Comparison of ENCODE assay signal across 23 cellular contexts in the genomic region with DNA sequence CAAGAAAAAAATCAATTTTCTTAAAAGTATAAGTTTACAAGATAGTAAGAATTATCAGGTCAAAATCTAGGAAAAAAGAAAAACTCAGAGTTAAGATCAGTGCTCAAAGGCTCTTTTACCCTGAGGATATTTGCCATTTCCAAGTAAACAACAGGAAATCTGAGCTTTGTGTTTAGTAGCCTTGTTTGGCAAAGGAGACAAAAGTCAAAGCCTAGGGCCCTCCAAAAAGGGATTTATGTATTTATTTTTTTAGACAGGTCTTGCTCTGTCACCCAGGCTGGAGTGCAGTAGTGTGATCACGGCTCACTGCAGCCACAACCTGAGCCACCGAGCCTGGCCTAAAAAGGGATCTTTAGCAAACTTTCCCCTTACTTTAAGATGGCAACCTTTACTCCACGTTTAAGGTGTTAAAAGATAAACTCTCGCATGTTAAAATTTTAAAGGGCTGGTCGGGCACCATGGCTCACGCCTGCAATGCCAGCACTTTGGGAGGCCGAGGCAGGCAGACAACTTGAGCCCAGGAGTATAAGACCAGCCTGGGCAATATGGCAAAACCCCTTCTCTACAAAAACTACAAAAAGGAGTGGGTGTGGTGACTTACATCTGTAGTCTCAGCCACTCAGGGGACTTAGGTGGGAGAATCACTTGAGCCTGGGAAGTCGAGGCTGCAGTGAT. TPM values are rescaled to one million over a fixed set of nuclear protein-coding genes. Genes with fewer than 3 reads are reported as not detected.
DNase-seq lines count a peak whose midpoint lies in the region; ATAC-seq and TF ChIP-seq lines count a peak whose summit lies in the region.
"Had no signal": no experiment of that assay in that cellular context is flagged by ENCODE, and none has a peak within 500 bp of the region (broad histone marks: within the 10 kb centered on the region; RNA-seq: fewer than 3 reads in every experiment).

No MANE protein-coding gene starts in this region.

- no peak overlapping the region for H3K4me2 ChIP-seq in GM23338
- H3K4me2 ChIP-seq: BLaER1 treated with 17β-estradiol and CSF1 and Interleukin-3, amounts not matched to agents 10 nM and 100 nM had no signal

- H3K27ac ChIP-seq in 22Rv1 (peak overlapping the region; percentile 94), GM23338 (ENCODE audit: low read depth) (no peak overlapping the region), VCaP (peak overlapping the region; percentile 88)
- H3K27ac ChIP-seq: BLaER1 treated with 17β-estradiol and CSF1 and Interleukin-3, amounts not matched to agents 10 nM and 100 nM; HL-60; SK-N-MC had no signal

- H3K4me3 ChIP-seq in GM23338 = no peak overlapping the region
- H3K4me3 ChIP-seq: BLaER1 treated with 17β-estradiol and CSF1 and Interleukin-3, amounts not matched to agents 10 nM and 100 nM; MG63; SK-N-MC had no signal

- no peak overlapping the region for H3K27ac Mint-ChIP-seq in GM23338
- peak overlapping the region; percentile 12 for H3K27ac Mint-ChIP-seq in neural crest cell (ENCODE audit: unreplicated experiment)
- H3K27ac Mint-ChIP-seq in stimulated activated memory B cell treated with anti-CD40 and anti-IgM and Interleukin-4, amounts not matched to agents 10 μg/mL and 1 μg/mL and 100 μg/mL, for 72 hours = no peak overlapping the region
- H3K27ac Mint-ChIP-seq: CD8-positive, alpha-beta memory T cell; H9 had no signal

- H3K36me3 ChIP-seq in GM23338 (ENCODE audit: insufficient read depth) = no peaks in the 10 kb centered on the region
- H3K36me3 ChIP-seq: BLaER1 treated with 17β-estradiol and CSF1 and Interleukin-3, amounts not matched to agents 10 nM and 100 nM; MG63 had no signal

- no peaks in the 10 kb centered on the region for H3K27me3 ChIP-seq in GM23338 (ENCODE audit: insufficient read depth)
- H3K27me3 ChIP-seq: MG63 had no signal

- H3K36me3 Mint-ChIP-seq in GM23338 (ENCODE audit: low read depth) = no peaks in the 10 kb centered on the region
- H3K36me3 Mint-ChIP-seq in neural crest cell (ENCODE audit: low read depth) = no peaks in the 10 kb centered on the region
- H3K36me3 Mint-ChIP-seq in stimulated activated memory B cell treated with anti-CD40 and anti-IgM and Interleukin-4, amounts not matched to agents 10 μg/mL and 1 μg/mL and 100 μg/mL, for 72 hours = no peaks in the 10 kb centered on the region
- H3K36me3 Mint-ChIP-seq: CD8-positive, alpha-beta memory T cell had no signal

- DNase-seq in GM23338 (ENCODE audit: low spot score) (no peak), neural crest cell (ENCODE audit: low read depth, low spot score) (no peak)
- DNase-seq in stimulated activated naive CD4-positive, alpha-beta T cell (lab: John Stamatoyannopoulos, UW) = no peak
- DNase-seq: CD8-positive, alpha-beta memory T cell; DND-41; H9; IMR-90; MG63; NCI-H1092; NCI-H1436 treated with DMSO at 0.1 percent for 48 hours; NCI-H2029; NCI-H2171 treated with DMSO at 0.1 percent for 48 hours; NCI-H446; NCI-H526 treated with DMSO at 0.1 percent for 48 hours; NK-92 treated with Interleukin-12 subunit alpha and Interleukin-12 subunit beta, amount 100 ng/mL, for 24 hours; SHP77 had no signal

- 0 out of 2 replicates have a peak overlapping the region, but pooled peaks have one; percentile 32 for H2AFZ ChIP-seq in GM23338

- no peaks in the 10 kb centered on the region for H4K20me1 ChIP-seq in GM23338 (replicated peaks; ENCODE audit: insufficient read depth)
- H4K20me1 ChIP-seq: BLaER1 treated with 17β-estradiol and CSF1 and Interleukin-3, amounts not matched to agents 10 nM and 100 nM had no signal

- no peak overlapping the region for H3K4me3 Mint-ChIP-seq in GM23338
- H3K4me3 Mint-ChIP-seq in neural crest cell = no peak overlapping the region
- no peak overlapping the region for H3K4me3 Mint-ChIP-seq in stimulated activated memory B cell treated with anti-CD40 and anti-IgM and Interleukin-4, amounts not matched to agents 10 μg/mL and 1 μg/mL and 100 μg/mL, for 72 hours
- H3K4me3 Mint-ChIP-seq: CD8-positive, alpha-beta memory T cell; H9 had no signal

- H3K4me1 ChIP-seq in GM23338 (ENCODE audit: insufficient read depth) = no peaks in the 10 kb centered on the region
- H3K4me1 ChIP-seq: BLaER1 treated with 17β-estradiol and CSF1 and Interleukin-3, amounts not matched to agents 10 nM and 100 nM had no signal

- ATAC-seq in GM23338 (no peak), HG02623 (IDR thresholded peaks at IDR 0.05; ENCODE audit: unreplicated experiment) (no peak)
- no peak for ATAC-seq in stimulated activated memory B cell treated with anti-CD40 and anti-IgM and Interleukin-4, amounts not matched to agents 10 μg/mL and 1 μg/mL and 100 μg/mL, for 72 hours

- TF ChIP-seq CTCF in 22Rv1 (IDR thresholded peaks at IDR 0.05) (no peak), GM23338 (conservative IDR thresholded peaks at IDR 0.05; ENCODE audit: low read depth in 2 of 2) (no peak), VCaP (conservative IDR thresholded peaks at IDR 0.05) (no peak), neural crest cell (conservative IDR thresholded peaks at IDR 0.05) (no peak)

- no peaks in the 10 kb centered on the region for H3F3A ChIP-seq in GM23338 (replicated peaks; ENCODE audit: low read depth)

- no peaks in the 10 kb centered on the region for H3K79me2 ChIP-seq in GM23338 (replicated peaks; ENCODE audit: insufficient read depth)

- H3K27me3 Mint-ChIP-seq in GM23338 (ENCODE audit: insufficient read depth, low read depth, poor library complexity) (no peaks in the 10 kb centered on the region), neural crest cell (ENCODE audit: low read depth) (no peaks in the 10 kb centered on the region)
- H3K27me3 Mint-ChIP-seq in stimulated activated memory B cell treated with anti-CD40 and anti-IgM and Interleukin-4, amounts not matched to agents 10 μg/mL and 1 μg/mL and 100 μg/mL, for 72 hours = no peaks in the 10 kb centered on the region

- no peaks in the 10 kb centered on the region for H3K9me2 ChIP-seq in GM23338 (ENCODE audit: insufficient read depth)

- H3K4me1 Mint-ChIP-seq in GM23338 (no peaks in the 10 kb centered on the region), neural crest cell (no peaks in the 10 kb centered on the region)
- H3K4me1 Mint-ChIP-seq in stimulated activated memory B cell treated with anti-CD40 and anti-IgM and Interleukin-4, amounts not matched to agents 10 μg/mL and 1 μg/mL and 100 μg/mL, for 72 hours = no peaks in the 10 kb centered on the region
- H3K4me1 Mint-ChIP-seq: CD8-positive, alpha-beta memory T cell; H9 had no signal

- H3K9me3 Mint-ChIP-seq in GM23338 = no peaks in the 10 kb centered on the region
- H3K9me3 Mint-ChIP-seq in neural crest cell = no peaks in the 10 kb centered on the region
- no peaks in the 10 kb centered on the region for H3K9me3 Mint-ChIP-seq in stimulated activated memory B cell treated with anti-CD40 and anti-IgM and Interleukin-4, amounts not matched to agents 10 μg/mL and 1 μg/mL and 100 μg/mL, for 72 hours
- H3K9me3 Mint-ChIP-seq: CD8-positive, alpha-beta memory T cell had no signal

TF ChIP-seq in GM23338, 12 proteins besides CTCF, POLR2A, EP300 and RAD21 (continues in another document):
- TF ChIP-seq EZH2phosphoT487 (IDR thresholded peaks at IDR 0.05; ENCODE audit: unreplicated experiment) = no peak
- no peak for TF ChIP-seq ZNF114 (CRISPR knock-in tag; IDR thresholded peaks at IDR 0.05)
- TF ChIP-seq JUNB (IDR thresholded peaks at IDR 0.05; ENCODE audit: unreplicated experiment) = no peak
- TF ChIP-seq POLR2AphosphoS5 (IDR thresholded peaks at IDR 0.05; ENCODE audit: low read depth) = no peak
- no peak for TF ChIP-seq NANOG (IDR thresholded peaks at IDR 0.05; ENCODE audit: borderline replicate concordance)
- TF ChIP-seq STAT1 (IDR thresholded peaks at IDR 0.05; ENCODE audit: unreplicated experiment) = no peak
- TF ChIP-seq, protein P1, sequence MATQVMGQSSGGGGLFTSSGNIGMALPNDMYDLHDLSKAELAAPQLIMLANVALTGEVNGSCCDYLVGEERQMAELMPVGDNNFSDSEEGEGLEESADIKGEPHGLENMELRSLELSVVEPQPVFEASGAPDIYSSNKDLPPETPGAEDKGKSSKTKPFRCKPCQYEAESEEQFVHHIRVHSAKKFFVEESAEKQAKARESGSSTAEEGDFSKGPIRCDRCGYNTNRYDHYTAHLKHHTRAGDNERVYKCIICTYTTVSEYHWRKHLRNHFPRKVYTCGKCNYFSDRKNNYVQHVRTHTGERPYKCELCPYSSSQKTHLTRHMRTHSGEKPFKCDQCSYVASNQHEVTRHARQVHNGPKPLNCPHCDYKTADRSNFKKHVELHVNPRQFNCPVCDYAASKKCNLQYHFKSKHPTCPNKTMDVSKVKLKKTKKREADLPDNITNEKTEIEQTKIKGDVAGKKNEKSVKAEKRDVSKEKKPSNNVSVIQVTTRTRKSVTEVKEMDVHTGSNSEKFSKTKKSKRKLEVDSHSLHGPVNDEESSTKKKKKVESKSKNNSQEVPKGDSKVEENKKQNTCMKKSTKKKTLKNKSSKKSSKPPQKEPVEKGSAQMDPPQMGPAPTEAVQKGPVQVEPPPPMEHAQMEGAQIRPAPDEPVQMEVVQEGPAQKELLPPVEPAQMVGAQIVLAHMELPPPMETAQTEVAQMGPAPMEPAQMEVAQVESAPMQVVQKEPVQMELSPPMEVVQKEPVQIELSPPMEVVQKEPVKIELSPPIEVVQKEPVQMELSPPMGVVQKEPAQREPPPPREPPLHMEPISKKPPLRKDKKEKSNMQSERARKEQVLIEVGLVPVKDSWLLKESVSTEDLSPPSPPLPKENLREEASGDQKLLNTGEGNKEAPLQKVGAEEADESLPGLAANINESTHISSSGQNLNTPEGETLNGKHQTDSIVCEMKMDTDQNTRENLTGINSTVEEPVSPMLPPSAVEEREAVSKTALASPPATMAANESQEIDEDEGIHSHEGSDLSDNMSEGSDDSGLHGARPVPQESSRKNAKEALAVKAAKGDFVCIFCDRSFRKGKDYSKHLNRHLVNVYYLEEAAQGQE (IDR thresholded peaks at IDR 0.05; ENCODE audit: unreplicated experiment) = no peak
- TF ChIP-seq CREB1 (CRISPR knock-in tag; IDR thresholded peaks at IDR 0.05; ENCODE audit: low read depth) = no peak

RNA-seq across cellular contexts. Expression of a gene that starts 21.3 kb away (rescaled TPM):
- total RNA-seq in GM23338 (2014; rRNA removed; shearing (Covaris generic)) = 3.8 and 3.9 TPM in 2 replicates
- polyA plus RNA-seq in GM23338 (2016; fragmentation: Nextera tagmentation; extraction: Ambion mirVana) = 2.2 and 2.9 TPM in 2 replicates
- total RNA-seq in neural crest cell = 8.3 and 9.4 TPM in 2 replicates
- polyA plus RNA-seq: CD8-positive, alpha-beta memory T cell had no signal

RNA-seq across cellular contexts. Expression of a gene that starts 44.2 kb away (rescaled TPM):
- total RNA-seq in GM23338 (2014; rRNA removed; shearing (Covaris generic)) = 34.6 and 37.1 TPM in 2 replicates
- 26.1 and 40.5 TPM in 2 replicates for polyA plus RNA-seq in GM23338 (2016; fragmentation: Nextera tagmentation; extraction: Ambion mirVana)
- 35.1 and 37.4 TPM in 2 replicates for total RNA-seq in neural crest cell
